In the genomic region with DNA sequence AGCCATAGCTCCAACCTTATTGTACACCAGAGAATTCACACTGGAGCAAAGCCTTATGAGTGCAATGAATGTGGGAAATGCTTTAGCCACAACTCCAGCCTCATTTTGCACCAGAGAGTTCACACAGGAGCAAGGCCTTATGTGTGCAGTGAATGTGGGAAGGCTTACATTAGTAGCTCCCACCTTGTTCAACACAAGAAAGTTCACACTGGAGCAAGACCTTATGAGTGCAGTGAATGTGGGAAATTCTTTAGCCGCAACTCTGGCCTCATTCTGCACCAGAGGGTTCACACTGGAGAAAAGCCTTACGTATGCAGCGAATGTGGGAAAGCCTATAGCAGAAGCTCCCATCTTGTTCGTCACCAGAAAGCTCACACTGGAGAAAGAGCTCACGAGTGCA, we compare ENCODE assay signal across 27 cellular contexts.
"Had no signal": no experiment of that assay in that cellular context is flagged by ENCODE, and none has a peak within 500 bp of the region (broad histone marks: within the 10 kb centered on the region; RNA-seq: fewer than 3 reads in every experiment).

No MANE protein-coding gene starts in this region.

- H3K9me3 Mint-ChIP-seq: WTC11 had no signal

- H3K27me3 ChIP-seq: brain microvascular endothelial cell, dorsolateral prefrontal cortex had no signal

- H3K4me3 ChIP-seq: coronary artery, dorsolateral prefrontal cortex had no signal

- H3K27ac Mint-ChIP-seq: activated CD8-positive, alpha-beta T cell treated with anti-CD3 and anti-CD28 coated beads for 36 hours; activated naive CD8-positive, alpha-beta T cell; activated T-helper 17 cell treated with anti-CD3 and anti-CD28 coated beads, Interleukin-2, amount 50 U/mL, for 72 hours; dendritic cell treated with granulocyte-macrophage colony-stimulating factor and Interleukin-4, amounts not matched to agents 40 ng/mL and 50 ng/mL, for 4 days; endodermal cell; WTC11 had no signal

- ATAC-seq: activated CD8-positive, alpha-beta T cell treated with anti-CD3 and anti-CD28 coated beads for 36 hours; activated T-cell treated with anti-CD3 and anti-CD28 coated beads, Interleukin-2, amount 50 U/mL, for 4 hours; activated T-helper 17 cell treated with anti-CD3 and anti-CD28 coated beads, Interleukin-2, amount 50 U/mL, for 72 hours; esophagus mucosa; WTC11 had no signal

- H3K27ac ChIP-seq: brain microvascular endothelial cell, coronary artery, dorsolateral prefrontal cortex had no signal

- DNase-seq: activated CD4-positive, alpha-beta T cell treated with anti-CD3 and anti-CD28 coated beads for 1 hour; activated CD4-positive, alpha-beta T cell treated with anti-CD3 and anti-CD28 coated beads for 48 hours; activated CD4-positive, alpha-beta T cell treated with anti-CD3 and anti-CD28 coated beads, Interleukin-2, amount 50 U/mL, for 1 hour; activated CD4-positive, alpha-beta T cell treated with anti-CD3 and anti-CD28 coated beads, Interleukin-2, amount 50 U/mL, for 48 hours; activated CD8-positive, alpha-beta memory T cell treated with anti-CD3 and anti-CD28 coated beads for 24 hours; activated CD8-positive, alpha-beta T cell treated with anti-CD3 and anti-CD28 coated beads for 36 hours; activated effector memory CD4-positive, alpha-beta T cell treated with Interleukin-2 at 50 U/mL for 16 hours; activated gamma-delta T cell treated with Interleukin-2 at 50 U/mL for 16 hours; activated naive CD4-positive, alpha-beta T cell treated with anti-CD3 and anti-CD28 coated beads, Interleukin-2, amount 50 U/mL, for 16 hours; activated naive CD4-positive, alpha-beta T cell treated with Interleukin-2 at 50 U/mL for 16 hours; activated T-cell treated with anti-CD3 and anti-CD28 coated beads, Interleukin-2, amount 50 U/mL, for 4 hours; amniotic stem cell; anterior cingulate cortex; brain microvascular endothelial cell; dorsolateral prefrontal cortex; effector memory CD4-positive, alpha-beta T cell; endodermal cell; foreskin fibroblast; head of caudate nucleus; T-helper 2 cell had no signal

- H3K27me3 Mint-ChIP-seq: activated CD8-positive, alpha-beta T cell treated with anti-CD3 and anti-CD28 coated beads for 36 hours; activated naive CD8-positive, alpha-beta T cell; activated T-helper 17 cell treated with anti-CD3 and anti-CD28 coated beads, Interleukin-2, amount 50 U/mL, for 72 hours; central memory CD8-positive, alpha-beta T cell; dendritic cell treated with granulocyte-macrophage colony-stimulating factor and Interleukin-4, amounts not matched to agents 40 ng/mL and 50 ng/mL, for 4 days had no signal

- H3K4me3 Mint-ChIP-seq: activated CD8-positive, alpha-beta T cell treated with anti-CD3 and anti-CD28 coated beads for 36 hours; activated naive CD8-positive, alpha-beta T cell; activated T-cell treated with anti-CD3 and anti-CD28 coated beads, Interleukin-2, amount 50 U/mL, for 4 hours; activated T-helper 17 cell treated with anti-CD3 and anti-CD28 coated beads, Interleukin-2, amount 50 U/mL, for 72 hours; central memory CD8-positive, alpha-beta T cell; dendritic cell treated with granulocyte-macrophage colony-stimulating factor and Interleukin-4, amounts not matched to agents 40 ng/mL and 50 ng/mL, for 4 days; endodermal cell; WTC11 had no signal
